ENCODE assay signal across 9 cellular contexts in the genomic region with DNA sequence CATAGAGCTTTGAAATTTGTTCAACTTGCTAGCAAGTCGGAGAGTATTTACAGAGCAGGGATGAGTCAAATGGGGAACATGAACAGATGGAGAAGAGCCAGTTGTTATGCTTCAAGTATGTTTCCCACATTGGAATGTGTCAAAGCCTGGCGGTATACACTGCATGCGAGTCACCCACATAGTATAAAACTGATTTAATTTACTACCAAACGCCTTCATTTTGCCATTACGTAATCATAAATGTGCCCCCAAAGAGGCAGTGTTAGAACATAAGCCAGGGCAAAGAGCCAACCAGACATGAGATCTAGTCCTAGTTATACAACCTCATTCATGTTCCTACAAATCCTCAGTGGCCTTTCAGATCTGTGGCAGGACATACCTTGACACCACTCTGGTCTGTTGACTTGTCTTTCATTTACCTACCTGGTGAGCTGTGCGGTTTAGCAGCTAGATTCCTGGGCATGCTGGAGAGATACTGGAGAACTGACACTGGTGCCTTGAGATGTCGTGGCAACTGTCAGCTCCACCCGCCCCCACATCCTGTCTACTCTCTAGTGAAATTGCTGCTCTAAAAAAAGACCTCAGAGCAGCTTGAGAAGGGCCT. TPM values are rescaled to one million over a fixed set of nuclear protein-coding genes. Genes with fewer than 3 reads are reported as not detected.
A peak's percentile ranks its signal among the peaks of the same experiment; 100 is the strongest.
DNase-seq lines count a peak whose midpoint lies in the region; ATAC-seq, FAIRE-seq and TF ChIP-seq lines count a peak whose summit lies in the region.
"Had no signal": no experiment of that assay in that cellular context is flagged by ENCODE, and none has a peak within 500 bp of the region (broad histone marks: within the 10 kb centered on the region; RNA-seq: fewer than 3 reads in every experiment).

No MANE protein-coding gene starts in this region.

- SMC1A ChIA-PET in GM12878 (lab: Charles Lee; ENCODE audit: uncharacterized antibody, unreplicated experiment): no interaction called here

- in situ Hi-C loops in GM12878 (cut with MboI): no loop called here

- POLR2A ChIA-PET in GM12878 (lab: Charles Lee): no interaction called here

- TF ChIP-seq RAD21 in GM12878 (IDR thresholded peaks at IDR 0.05; ENCODE audit: insufficient read depth, low read depth, low read length): no peak

- H3K4me1 ChIP-seq in GM12878 (ENCODE audit: control insufficient read depth, insufficient read depth, low read length): no peaks in the 10 kb centered on the region; the same call in 1 of the 2 replicates
- H3K4me1 ChIP-seq: adrenal gland had no signal

- CTCF ChIA-PET in GM12878 (lab: Yijun Ruan, JAX): interaction anchor here (1.3 kb wide), 1 partner anchor 16 kb away, joined by 5 read pairs; no protein-coding TSS in a partner anchor

- intact Hi-C loops in GM12878 (cut with micrococcal nuclease; ENCODE audit: unreplicated experiment) (no loop called here), sciatic nerve (cut with DNase I) (no loop called here)

- H3K36me3 ChIP-seq in GM12878 (ENCODE audit: control insufficient read depth in 2 of 2, insufficient read depth in 2 of 2, low read length in 1 of 2): no peaks in the 10 kb centered on the region
- H3K36me3 ChIP-seq: adrenal gland had no signal

- H3K27me3 ChIP-seq in GM12878 (replicated peaks in 1 of 2; ENCODE audit: control insufficient read depth in 2 of 2, insufficient read depth in 2 of 2, low read length in 1 of 2): peaks cover 0 to 5% of the 10 kb centered on the region in 2 experiments; a peak in 3 of 4 replicates
- H3K27me3 ChIP-seq: adrenal gland had no signal

- ATAC-seq in GM21360 (IDR thresholded peaks at IDR 0.05; ENCODE audit: unreplicated experiment) (peak; percentile 86), GM12878 (peak; percentile 23; the same call in 1 of the 3 replicates), sciatic nerve (peak; percentile 47)

- no peak overlapping the region for H3K27ac ChIP-seq in GM12878 (ENCODE audit: control insufficient read depth, insufficient read depth)
- H3K27ac ChIP-seq: adrenal gland had no signal

- RAD21 ChIA-PET in GM12878 (lab: Charles Lee; ENCODE audit: unreplicated experiment): interaction anchor here (1.7 kb wide), 1 partner anchor 15 kb away, joined by 8 read pairs; no protein-coding TSS in a partner anchor

- no peaks in the 10 kb centered on the region for H4K20me1 ChIP-seq in GM12878 (ENCODE audit: control insufficient read depth, insufficient read depth)

- H2AFZ ChIP-seq in GM12878 (ENCODE audit: control insufficient read depth, low read depth, low read length): no peak overlapping the region

- WGBS in GM12878 (ENCODE audit: insufficient coverage, insufficient replicate concordance, low lambda C conversion rate, missing lambda C conversion rate): 21% methylated on average over 8 of the region's 8 CpGs

- no peak overlapping the region for H3K4me2 ChIP-seq in GM12878 (ENCODE audit: control insufficient read depth, insufficient read depth)

- TF ChIP-seq CTCF in AG09309 (IDR thresholded peaks at IDR 0.05; ENCODE audit: control insufficient read depth, insufficient read depth, low read depth, low read length, missing control alignments) (no peak), GM12878 (IDR thresholded peaks at IDR 0.05 in 2 of 3, conservative IDR thresholded peaks at IDR 0.05 in 1 of 3; ENCODE audit: control insufficient read depth in 2 of 3, extremely low read depth in 1 of 3, insufficient read depth in 1 of 3, low read depth in 3 of 3, low read length in 3 of 3) (no peak)

- no peaks in the 10 kb centered on the region for H3K9me3 ChIP-seq in GM12878 (replicated peaks; ENCODE audit: control insufficient read depth, insufficient read depth, low read length)
- H3K9me3 ChIP-seq: adrenal gland had no signal

- no peaks in the 10 kb centered on the region for H3K79me2 ChIP-seq in GM12878 (ENCODE audit: control insufficient read depth, insufficient read depth, low read length)

- H3K9ac ChIP-seq in GM12878 (ENCODE audit: control insufficient read depth, insufficient read depth, low read length): no peak overlapping the region

- no peak for TF ChIP-seq POLR2A in GM12878 (IDR thresholded peaks at IDR 0.05; ENCODE audit: low read depth, low read length)

- H3K4me3 ChIP-seq in AG09309 (ENCODE audit: control insufficient read depth, low read depth, low read length) (no peak overlapping the region), GM12878 (no peak overlapping the region)
- H3K4me3 ChIP-seq: adrenal gland had no signal

- FAIRE-seq in GM12878 (lab: Jason Lieb, UNC): no peak

- DNase-seq in AG09309 (ENCODE audit: low read depth) (peak; percentile 89), NCI-H1694 treated with DMSO at 0.1 percent for 48 hours (lab: John Stamatoyannopoulos, UW) (peak; percentile 74), GM12878 (ENCODE audit: low read depth, low spot score) (no peak), sciatic nerve (ENCODE audit: low spot score) (no peak), epidermal melanocyte (ENCODE audit: insufficient read length, low spot score) (no peak), NCI-H1417 treated with DMSO at 0.1 percent for 48 hours (lab: John Stamatoyannopoulos, UW) (no peak), NCI-H2107 treated with DMSO at 0.1 percent for 48 hours (lab: John Stamatoyannopoulos, UW; ENCODE audit: unreplicated experiment) (no peak)

- TF ChIP-seq EP300 in GM12878 (IDR thresholded peaks at IDR 0.05; ENCODE audit: borderline replicate concordance in 1 of 2, control insufficient read depth in 1 of 2, low read depth in 2 of 2, low read length in 2 of 2): no peak

- BruUV-seq in GM12878 (replicated peaks; lab: Mats Ljungman, UMichigan): no TSS peak

TF ChIP-seq in GM12878, 131 proteins besides CTCF, POLR2A, EP300 and RAD21:
- TF ChIP-seq RUNX3 (IDR thresholded peaks at IDR 0.05; ENCODE audit: low read length): peak; percentile 12; the same call in 1 of the 2 replicates
- TF ChIP-seq EGR1 (IDR thresholded peaks at IDR 0.05; ENCODE audit: borderline replicate concordance in 1 of 2, low read depth in 2 of 2, low read length in 2 of 2): peak in 1 of 2 experiments; percentile 75; a peak in 2 of 3 replicates
- TF ChIP-seq MEF2A (IDR thresholded peaks at IDR 0.05; ENCODE audit: insufficient read depth, low read depth, low read length): 0 out of 2 replicates have a peak, but pooled peaks have one; percentile 42
- TF ChIP-seq RAD51 (IDR thresholded peaks at IDR 0.05): no peak
- no peak for TF ChIP-seq CBX5 (IDR thresholded peaks at IDR 0.05; ENCODE audit: low read depth)
- no peak for TF ChIP-seq IKZF2 (IDR thresholded peaks at IDR 0.05)

RNA-seq across cellular contexts. Expression of a gene that starts 21.7 kb away (rescaled TPM):
- 4.2 and 4.6 TPM in 2 replicates for total RNA-seq in GM12878 (2013; cell fraction: nucleolus; rRNA removed)
- 0.49 and 0.68 TPM in 2 replicates for total RNA-seq in GM12878 (2014; rRNA removed)
- total RNA-seq in GM12878 (2014; rRNA removed; fragmentation: Illumina TruSeq; extraction: Trizol): 0.32 and 0.63 TPM in 2 replicates
- 0.93 and 1.2 TPM in 2 replicates for total RNA-seq in GM12878 (2021)
- 0.51 TPM for polyA plus RNA-seq in GM12878 (2011; ENCODE audit: low read depth)
- 0.16 and 0.39 TPM in 2 replicates for polyA plus RNA-seq in GM12878 (2011; rRNA removed)
- polyA plus RNA-seq in GM12878 (2011; cell fraction: cytosol; rRNA removed): 0.10 and 0.27 TPM in 2 replicates
- polyA plus RNA-seq in GM12878 (2011; cell fraction: nucleus; rRNA removed): 0.25 and 0.37 TPM in 2 replicates
- 0.95 and 1.4 TPM in 2 replicates for polyA plus RNA-seq in GM12878 (2012)
- 0.43 and 0.73 TPM in 2 replicates for polyA plus RNA-seq in GM12878 (2014; fragmentation: Illumina TruSeq; extraction: Trizol)
- polyA plus RNA-seq in GM12878 (2014; fragmentation: Nextera tagmentation; extraction: Ambion mirVana): under 1 TPM; 0.06 to 0.22 TPM
- 0.22 and 0.44 TPM in 2 replicates for polyA plus RNA-seq in GM12878 (2014; rRNA removed)
- polyA plus RNA-seq in GM12878 (2016; fragmentation: Nextera tagmentation; extraction: Ambion mirVana): under 1 TPM; 0.14 to 0.52 TPM
- 0.37 and 0.57 TPM in 2 replicates for polyA minus RNA-seq in GM12878 (2011; rRNA and poly(A)+ RNA removed)
- not detected in 2 replicates for polyA minus RNA-seq in GM12878 (2011; cell fraction: cytosol; rRNA and poly(A)+ RNA removed)
- polyA minus RNA-seq in GM12878 (2011; cell fraction: nucleus; rRNA and poly(A)+ RNA removed): 0.12 and 0.38 TPM in 2 replicates
- total RNA-seq in sciatic nerve: 316 TPM

Comparison
In these comparisons a context has a peak if more than half of its experiments do, and no peak if none do; other contexts are left out.
1. DNase-seq: peak in AG09309 (single experiment) and NCI-H1694 treated with DMSO at 0.1 percent for 48 hours (single experiment); none in GM12878 (single experiment), sciatic nerve (single experiment), epidermal melanocyte (single experiment), NCI-H1417 treated with DMSO at 0.1 percent for 48 hours (single experiment) and NCI-H2107 treated with DMSO at 0.1 percent for 48 hours (single experiment).
2. ATAC-seq: peak in every context shown above with its lines; median percentile 86 in GM21360; 47 in sciatic nerve; 23 in GM12878.
3. RNA of a gene that starts 21.7 kb away (total RNA-seq): 316 TPM in sciatic nerve (single experiment); 0.32 to 4.6 TPM in GM12878; every median in the first group is over 10 times any median in the second.